In the genomic region with DNA sequence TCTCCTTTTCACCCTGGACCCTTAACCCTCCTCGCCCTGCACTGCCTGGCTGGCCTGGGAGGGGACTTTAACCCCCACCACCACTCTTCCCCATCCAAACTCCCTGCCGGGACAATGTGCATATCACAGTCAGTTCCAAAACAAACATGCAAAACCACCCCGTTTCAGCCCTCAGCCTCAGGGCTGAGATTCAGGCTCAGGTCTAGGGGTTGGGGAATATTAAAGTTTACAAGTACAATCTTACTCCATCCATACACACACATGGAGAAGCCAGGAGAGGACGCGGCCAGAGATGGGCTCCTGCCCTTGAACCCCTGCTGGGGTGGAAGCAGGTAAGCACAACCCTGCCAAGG, we compare ENCODE assay signal across 12 cellular contexts. TPM values are rescaled to one million over a fixed set of nuclear protein-coding genes. Genes with fewer than 3 reads are reported as not detected.
DNase-seq lines count a peak whose midpoint lies in the region; ATAC-seq and TF ChIP-seq lines count a peak whose summit lies in the region.
"Had no signal": no experiment of that assay in that cellular context is flagged by ENCODE, and none has a peak within 500 bp of the region (broad histone marks: within the 10 kb centered on the region; RNA-seq: fewer than 3 reads in every experiment).

No MANE protein-coding gene starts in this region.

- 4 to 10% (median 5%) methylated on average over 5 of the region's 5 CpGs for WGBS in ovary, 3 donors

- intact Hi-C loops in left cardiac atrium (cut with DNase I) (no loop called here), ovary (cut with DNase I) (no loop called here)

- H3K9me3 ChIP-seq in ovary (no peaks in the 10 kb centered on the region), MG63 (peaks cover 5% of the 10 kb centered on the region)

- no peak for TF ChIP-seq POLR2A in ovary (IDR thresholded peaks at IDR 0.05)

- ATAC-seq in left cardiac atrium (peak; percentile 25 to 29), HG02759 (IDR thresholded peaks at IDR 0.05; ENCODE audit: unreplicated experiment) (no peak), HG03571 (IDR thresholded peaks at IDR 0.05; ENCODE audit: unreplicated experiment) (no peak)

- peak overlapping the region; percentile 36 for H3K4me3 ChIP-seq in AG09309 (ENCODE audit: control insufficient read depth, low read depth, low read length)
- peak overlapping the region; percentile 46 for H3K4me3 ChIP-seq in ovary
- no peak overlapping the region for H3K4me3 ChIP-seq in MG63

- peak overlapping the region; percentile 97 for H3K27ac ChIP-seq in angular gyrus (ENCODE audit: low read depth, low read length)
- peak overlapping the region; percentile 93 for H3K27ac ChIP-seq in ovary

- TF ChIP-seq CTCF in AG09309 (IDR thresholded peaks at IDR 0.05; ENCODE audit: control insufficient read depth, insufficient read depth, low read depth, low read length, missing control alignments) (no peak), ovary (IDR thresholded peaks at IDR 0.05) (no peak)

- H3K4me1 ChIP-seq in ovary (ENCODE audit: insufficient read depth) = peaks cover 6% of the 10 kb centered on the region

- DNase-seq in AG09309 (ENCODE audit: low read depth) (no peak), left cardiac atrium (no peak), ovary (peak in 1 of 5 donors; percentile 40), MG63 (no peak)
- DNase-seq in activated CD4-positive, alpha-beta T cell treated with anti-CD3 and anti-CD28 coated beads for 48 hours = no peak
- DNase-seq: activated naive CD4-positive, alpha-beta T cell treated with anti-CD3 and anti-CD28 coated beads, Interleukin-2, amount 50 U/mL, for 16 hours; NCI-H774; stimulated activated naive CD8-positive, alpha-beta T cell treated with anti-CD3 and anti-CD28 coated beads, Interleukin-15, Interleukin-2, amounts not matched to agents 100 U/mL and 50 U/mL, for 24 hours had no signal

- H3K36me3 ChIP-seq in ovary (no peaks in the 10 kb centered on the region), MG63 (no peaks in the 10 kb centered on the region)

- TF ChIP-seq EP300 in ovary (IDR thresholded peaks at IDR 0.05) = no peak

- H3K27me3 ChIP-seq in ovary = no peaks in the 10 kb centered on the region
- H3K27me3 ChIP-seq in MG63 = no peaks in the 10 kb centered on the region

RNA-seq across cellular contexts. Expression of a gene that starts 0.5 kb away (rescaled TPM):
- total RNA-seq in left cardiac atrium = 1 to 10 TPM; 8.0 to 8.1 TPM
- total RNA-seq in ovary = 10 to 100 TPM in 5 of 7 donors, 1 to 10 TPM in 2; 4.4 to 29.7 (median 16.9) TPM
- 10 to 100 TPM in 1 of 2 donors, 1 to 10 TPM in 1; 9.6 to 11.8 TPM for polyA plus RNA-seq in ovary
- total RNA-seq in MG63 (2014; rRNA removed; shearing (Covaris generic); ENCODE audit: low replicate concordance) = 1.2 and 1.5 TPM in 2 replicates
- total RNA-seq: renal cortical epithelial cell had no signal

RNA-seq across cellular contexts. Expression of a gene that starts 44.0 kb away (rescaled TPM):
- total RNA-seq in left cardiac atrium (not detected), ovary (1 to 10 TPM in 3 of 7 donors, under 1 TPM in 3, not detected in 1; 0.43 to 1.8 (median 0.74) TPM)
- 1 to 10 TPM; 2.4 to 2.9 TPM for polyA plus RNA-seq in ovary
- not detected in 2 replicates for total RNA-seq in MG63 (2014; rRNA removed; shearing (Covaris generic); ENCODE audit: low replicate concordance)
- total RNA-seq: renal cortical epithelial cell had no signal

Comparison
In these comparisons a context has a peak if more than half of its experiments do, and no peak if none do; other contexts are left out.
1. ATAC-seq: peak in left cardiac atrium (2 of 2); none in HG02759 (single experiment) and HG03571 (single experiment).